ENCODE assay signal across 24 cellular contexts in genomic region chr16:46662123-46662522, GRCh38. TPM values are rescaled to one million over a fixed set of nuclear protein-coding genes. Genes with fewer than 3 reads are reported as not detected.
"Had no signal": no experiment of that assay in that cellular context is flagged by ENCODE, and none has a peak within 500 bp of the region (broad histone marks: within the 10 kb centered on the region; RNA-seq: fewer than 3 reads in every experiment).

No MANE protein-coding gene starts in this region.

- H3K4me3 ChIP-seq: ascending aorta, body of pancreas, MG63, Peyer's patch, SJSA1 had no signal

- H3K27me3 Mint-ChIP-seq: activated CD4-positive, alpha-beta memory T cell treated with anti-CD3 and anti-CD28 coated beads for 36 hours; activated CD4-positive, alpha-beta T cell treated with anti-CD3 and anti-CD28 coated beads, Interleukin-2, amount 10 ng/mL, durations not matched to agents 7 days and 5 days; central memory CD8-positive, alpha-beta T cell had no signal

- H3K4me1 ChIP-seq: ascending aorta, body of pancreas, SJSA1 had no signal

- H3K4me3 Mint-ChIP-seq: activated CD4-positive, alpha-beta memory T cell treated with anti-CD3 and anti-CD28 coated beads for 36 hours; activated CD4-positive, alpha-beta T cell treated with anti-CD3 and anti-CD28 coated beads, Interleukin-2, amount 10 ng/mL, durations not matched to agents 7 days and 5 days; activated T-helper 1 cell treated with anti-CD3 and anti-CD28 coated beads, Interleukin-12 subunit alpha, Interleukin-12 subunit beta, Interleukin-2, Interleukin-4 antibody, amounts not matched to agents 30 ng/mL and 10 ng/mL and 1 ng/mL, durations not matched to agents 14 hours and 24 hours and 36 hours; central memory CD8-positive, alpha-beta T cell; T-helper 1 cell treated with Interleukin-12 subunit alpha and Interleukin-12 subunit beta and Interleukin-4 antibody, amounts not matched to agents 30 μg/mL and 1 μg/mL, for 36 hours; WTC11 had no signal

- DNase-seq: activated CD4-positive, alpha-beta memory T cell treated with anti-CD3 and anti-CD28 coated beads for 36 hours; activated CD4-positive, alpha-beta T cell treated with anti-CD3 and anti-CD28 coated beads, Interleukin-2, amount 10 ng/mL, durations not matched to agents 7 days and 5 days; activated CD4-positive, CD25-positive, alpha-beta regulatory T cell treated with anti-CD3 and anti-CD28 coated beads, Interleukin-2, amount 50 U/mL, for 72 hours; activated CD8-positive, alpha-beta memory T cell treated with anti-CD3 and anti-CD28 coated beads, Interleukin-2, amount 50 U/mL, for 4 hours; activated effector memory CD4-positive, alpha-beta T cell treated with Interleukin-2 at 50 U/mL for 16 hours; activated naive CD4-positive, alpha-beta T cell; amniotic stem cell; body of pancreas; MG63; MV-4-11; NCI-H1092 treated with DMSO at 0.1 percent for 48 hours; NCI-H1436; NCI-H1694 treated with DMSO at 0.1 percent for 48 hours; NCI-H2029 treated with DMSO at 0.1 percent for 48 hours; NCI-H446; NCI-H524; Peyer's patch; SHP77 had no signal

- H3K27me3 ChIP-seq: ascending aorta, body of pancreas, MG63, Peyer's patch, SJSA1 had no signal

- ATAC-seq: body of pancreas, WTC11 had no signal

- H3K27ac Mint-ChIP-seq: activated CD4-positive, alpha-beta memory T cell treated with anti-CD3 and anti-CD28 coated beads for 36 hours; activated CD4-positive, alpha-beta T cell treated with anti-CD3 and anti-CD28 coated beads, Interleukin-2, amount 10 ng/mL, durations not matched to agents 7 days and 5 days; activated T-helper 1 cell treated with anti-CD3 and anti-CD28 coated beads, Interleukin-12 subunit alpha, Interleukin-12 subunit beta, Interleukin-2, Interleukin-4 antibody, amounts not matched to agents 30 ng/mL and 10 ng/mL and 1 ng/mL, durations not matched to agents 14 hours and 24 hours and 36 hours; T-helper 1 cell treated with Interleukin-12 subunit alpha and Interleukin-12 subunit beta and Interleukin-4 antibody, amounts not matched to agents 30 μg/mL and 1 μg/mL, for 36 hours; WTC11 had no signal

- H3K9me3 Mint-ChIP-seq: activated CD4-positive, alpha-beta memory T cell treated with anti-CD3 and anti-CD28 coated beads for 36 hours; activated CD4-positive, alpha-beta T cell treated with anti-CD3 and anti-CD28 coated beads, Interleukin-2, amount 10 ng/mL, durations not matched to agents 7 days and 5 days; activated T-helper 1 cell treated with anti-CD3 and anti-CD28 coated beads, Interleukin-12 subunit alpha, Interleukin-12 subunit beta, Interleukin-2, Interleukin-4 antibody, amounts not matched to agents 30 ng/mL and 10 ng/mL and 1 ng/mL, durations not matched to agents 14 hours and 24 hours and 36 hours; central memory CD8-positive, alpha-beta T cell; T-helper 1 cell treated with Interleukin-12 subunit alpha and Interleukin-12 subunit beta and Interleukin-4 antibody, amounts not matched to agents 30 μg/mL and 1 μg/mL, for 36 hours; WTC11 had no signal

- H3K27ac ChIP-seq: ascending aorta, body of pancreas, Peyer's patch, SJSA1 had no signal

- H3K9me3 ChIP-seq: ascending aorta, MG63, Peyer's patch, SJSA1 had no signal

- H3K4me1 Mint-ChIP-seq: WTC11 had no signal

RNA-seq across cellular contexts. Expression of gene ORC6, which starts 27.3 kb away (rescaled TPM):
- total RNA-seq: ascending aorta had no signal
